1 cellular context compared by ENCODE assay signal in the genomic region with DNA sequence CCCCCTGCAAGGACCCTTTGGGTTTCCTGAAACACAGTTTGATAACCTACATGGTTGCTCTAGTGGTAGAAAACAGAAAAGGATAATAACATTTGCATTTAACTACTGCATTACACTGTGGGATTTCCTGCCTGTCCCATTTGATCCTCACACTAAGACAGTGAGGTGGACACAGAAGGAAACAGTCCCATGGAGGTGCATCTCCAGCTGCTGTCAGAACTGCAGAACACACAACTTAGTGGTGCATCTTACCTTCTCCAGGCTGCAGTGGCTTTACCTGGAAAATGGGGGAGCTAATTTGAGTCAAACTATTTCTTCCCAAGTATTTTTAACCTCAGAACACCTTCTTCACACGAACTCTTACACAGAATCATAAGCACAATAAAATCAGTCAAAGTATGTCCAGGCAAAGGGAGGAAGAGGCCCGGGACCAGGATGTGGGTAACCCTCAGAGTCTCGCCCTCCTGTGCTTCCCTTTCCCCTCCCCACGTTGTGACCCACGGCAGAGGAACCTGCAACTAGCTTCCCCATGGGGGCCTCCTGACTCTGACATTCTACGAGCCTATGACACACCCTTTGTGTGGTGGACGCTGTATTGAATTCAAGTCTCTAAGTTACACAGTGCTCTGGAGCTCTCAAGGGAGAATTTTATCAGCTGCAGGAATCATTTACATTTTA.
TF ChIP-seq lines count a peak whose summit lies in the region.

No MANE protein-coding gene starts in this region.

TF ChIP-seq in GM23338, 12 proteins besides CTCF, POLR2A, EP300 and RAD21 (continued from another document):
- TF ChIP-seq, protein P1, sequence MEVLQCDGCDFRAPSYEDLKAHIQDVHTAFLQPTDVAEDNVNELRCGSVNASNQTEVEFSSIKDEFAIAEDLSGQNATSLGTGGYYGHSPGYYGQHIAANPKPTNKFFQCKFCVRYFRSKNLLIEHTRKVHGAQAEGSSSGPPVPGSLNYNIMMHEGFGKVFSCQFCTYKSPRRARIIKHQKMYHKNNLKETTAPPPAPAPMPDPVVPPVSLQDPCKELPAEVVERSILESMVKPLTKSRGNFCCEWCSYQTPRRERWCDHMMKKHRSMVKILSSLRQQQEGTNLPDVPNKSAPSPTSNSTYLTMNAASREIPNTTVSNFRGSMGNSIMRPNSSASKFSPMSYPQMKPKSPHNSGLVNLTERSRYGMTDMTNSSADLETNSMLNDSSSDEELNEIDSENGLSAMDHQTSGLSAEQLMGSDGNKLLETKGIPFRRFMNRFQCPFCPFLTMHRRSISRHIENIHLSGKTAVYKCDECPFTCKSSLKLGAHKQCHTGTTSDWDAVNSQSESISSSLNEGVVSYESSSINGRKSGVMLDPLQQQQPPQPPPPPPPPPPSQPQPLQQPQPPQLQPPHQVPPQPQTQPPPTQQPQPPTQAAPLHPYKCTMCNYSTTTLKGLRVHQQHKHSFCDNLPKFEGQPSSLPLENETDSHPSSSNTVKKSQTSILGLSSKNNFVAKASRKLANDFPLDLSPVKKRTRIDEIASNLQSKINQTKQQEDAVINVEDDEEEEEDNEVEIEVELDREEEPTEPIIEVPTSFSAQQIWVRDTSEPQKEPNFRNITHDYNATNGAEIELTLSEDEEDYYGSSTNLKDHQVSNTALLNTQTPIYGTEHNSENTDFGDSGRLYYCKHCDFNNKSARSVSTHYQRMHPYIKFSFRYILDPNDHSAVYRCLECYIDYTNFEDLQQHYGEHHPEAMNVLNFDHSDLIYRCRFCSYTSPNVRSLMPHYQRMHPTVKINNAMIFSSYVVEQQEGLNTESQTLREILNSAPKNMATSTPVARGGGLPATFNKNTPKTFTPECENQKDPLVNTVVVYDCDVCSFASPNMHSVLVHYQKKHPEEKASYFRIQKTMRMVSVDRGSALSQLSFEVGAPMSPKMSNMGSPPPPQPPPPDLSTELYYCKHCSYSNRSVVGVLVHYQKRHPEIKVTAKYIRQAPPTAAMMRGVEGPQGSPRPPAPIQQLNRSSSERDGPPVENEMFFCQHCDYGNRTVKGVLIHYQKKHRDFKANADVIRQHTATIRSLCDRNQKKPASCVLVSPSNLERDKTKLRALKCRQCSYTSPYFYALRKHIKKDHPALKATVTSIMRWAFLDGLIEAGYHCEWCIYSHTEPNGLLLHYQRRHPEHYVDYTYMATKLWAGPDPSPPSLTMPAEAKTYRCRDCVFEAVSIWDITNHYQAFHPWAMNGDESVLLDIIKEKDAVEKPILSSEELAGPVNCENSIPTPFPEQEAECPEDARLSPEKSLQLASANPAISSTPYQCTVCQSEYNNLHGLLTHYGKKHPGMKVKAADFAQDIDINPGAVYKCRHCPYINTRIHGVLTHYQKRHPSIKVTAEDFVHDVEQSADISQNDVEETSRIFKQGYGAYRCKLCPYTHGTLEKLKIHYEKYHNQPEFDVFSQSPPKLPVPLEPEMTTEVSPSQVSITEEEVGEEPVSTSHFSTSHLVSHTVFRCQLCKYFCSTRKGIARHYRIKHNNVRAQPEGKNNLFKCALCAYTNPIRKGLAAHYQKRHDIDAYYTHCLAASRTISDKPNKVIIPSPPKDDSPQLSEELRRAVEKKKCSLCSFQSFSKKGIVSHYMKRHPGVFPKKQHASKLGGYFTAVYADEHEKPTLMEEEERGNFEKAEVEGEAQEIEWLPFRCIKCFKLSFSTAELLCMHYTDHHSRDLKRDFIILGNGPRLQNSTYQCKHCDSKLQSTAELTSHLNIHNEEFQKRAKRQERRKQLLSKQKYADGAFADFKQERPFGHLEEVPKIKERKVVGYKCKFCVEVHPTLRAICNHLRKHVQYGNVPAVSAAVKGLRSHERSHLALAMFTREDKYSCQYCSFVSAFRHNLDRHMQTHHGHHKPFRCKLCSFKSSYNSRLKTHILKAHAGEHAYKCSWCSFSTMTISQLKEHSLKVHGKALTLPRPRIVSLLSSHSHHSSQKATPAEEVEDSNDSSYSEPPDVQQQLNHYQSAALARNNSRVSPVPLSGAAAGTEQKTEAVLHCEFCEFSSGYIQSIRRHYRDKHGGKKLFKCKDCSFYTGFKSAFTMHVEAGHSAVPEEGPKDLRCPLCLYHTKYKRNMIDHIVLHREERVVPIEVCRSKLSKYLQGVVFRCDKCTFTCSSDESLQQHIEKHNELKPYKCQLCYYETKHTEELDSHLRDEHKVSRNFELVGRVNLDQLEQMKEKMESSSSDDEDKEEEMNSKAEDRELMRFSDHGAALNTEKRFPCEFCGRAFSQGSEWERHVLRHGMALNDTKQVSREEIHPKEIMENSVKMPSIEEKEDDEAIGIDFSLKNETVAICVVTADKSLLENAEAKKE (CRISPR knock-in tag; IDR thresholded peaks at IDR 0.05): no peak
- TF ChIP-seq ZNF114 (CRISPR knock-in tag; IDR thresholded peaks at IDR 0.05): no peak
- TF ChIP-seq, protein P2, sequence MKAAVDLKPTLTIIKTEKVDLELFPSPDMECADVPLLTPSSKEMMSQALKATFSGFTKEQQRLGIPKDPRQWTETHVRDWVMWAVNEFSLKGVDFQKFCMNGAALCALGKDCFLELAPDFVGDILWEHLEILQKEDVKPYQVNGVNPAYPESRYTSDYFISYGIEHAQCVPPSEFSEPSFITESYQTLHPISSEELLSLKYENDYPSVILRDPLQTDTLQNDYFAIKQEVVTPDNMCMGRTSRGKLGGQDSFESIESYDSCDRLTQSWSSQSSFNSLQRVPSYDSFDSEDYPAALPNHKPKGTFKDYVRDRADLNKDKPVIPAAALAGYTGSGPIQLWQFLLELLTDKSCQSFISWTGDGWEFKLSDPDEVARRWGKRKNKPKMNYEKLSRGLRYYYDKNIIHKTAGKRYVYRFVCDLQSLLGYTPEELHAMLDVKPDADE (IDR thresholded peaks at IDR 0.05): no peak
- no peak for TF ChIP-seq ZNF331 (CRISPR knock-in tag; IDR thresholded peaks at IDR 0.05; ENCODE audit: low read depth)
